ENCODE assay signal across 1 cellular context in genomic region chr7:128921866-128922440, GRCh38.
TF ChIP-seq lines count a peak whose summit lies in the region.

No MANE protein-coding gene starts in this region.

TF ChIP-seq in GM23338, 12 proteins besides CTCF, POLR2A, EP300 and RAD21 (continued from another document):
- TF ChIP-seq, protein P1, sequence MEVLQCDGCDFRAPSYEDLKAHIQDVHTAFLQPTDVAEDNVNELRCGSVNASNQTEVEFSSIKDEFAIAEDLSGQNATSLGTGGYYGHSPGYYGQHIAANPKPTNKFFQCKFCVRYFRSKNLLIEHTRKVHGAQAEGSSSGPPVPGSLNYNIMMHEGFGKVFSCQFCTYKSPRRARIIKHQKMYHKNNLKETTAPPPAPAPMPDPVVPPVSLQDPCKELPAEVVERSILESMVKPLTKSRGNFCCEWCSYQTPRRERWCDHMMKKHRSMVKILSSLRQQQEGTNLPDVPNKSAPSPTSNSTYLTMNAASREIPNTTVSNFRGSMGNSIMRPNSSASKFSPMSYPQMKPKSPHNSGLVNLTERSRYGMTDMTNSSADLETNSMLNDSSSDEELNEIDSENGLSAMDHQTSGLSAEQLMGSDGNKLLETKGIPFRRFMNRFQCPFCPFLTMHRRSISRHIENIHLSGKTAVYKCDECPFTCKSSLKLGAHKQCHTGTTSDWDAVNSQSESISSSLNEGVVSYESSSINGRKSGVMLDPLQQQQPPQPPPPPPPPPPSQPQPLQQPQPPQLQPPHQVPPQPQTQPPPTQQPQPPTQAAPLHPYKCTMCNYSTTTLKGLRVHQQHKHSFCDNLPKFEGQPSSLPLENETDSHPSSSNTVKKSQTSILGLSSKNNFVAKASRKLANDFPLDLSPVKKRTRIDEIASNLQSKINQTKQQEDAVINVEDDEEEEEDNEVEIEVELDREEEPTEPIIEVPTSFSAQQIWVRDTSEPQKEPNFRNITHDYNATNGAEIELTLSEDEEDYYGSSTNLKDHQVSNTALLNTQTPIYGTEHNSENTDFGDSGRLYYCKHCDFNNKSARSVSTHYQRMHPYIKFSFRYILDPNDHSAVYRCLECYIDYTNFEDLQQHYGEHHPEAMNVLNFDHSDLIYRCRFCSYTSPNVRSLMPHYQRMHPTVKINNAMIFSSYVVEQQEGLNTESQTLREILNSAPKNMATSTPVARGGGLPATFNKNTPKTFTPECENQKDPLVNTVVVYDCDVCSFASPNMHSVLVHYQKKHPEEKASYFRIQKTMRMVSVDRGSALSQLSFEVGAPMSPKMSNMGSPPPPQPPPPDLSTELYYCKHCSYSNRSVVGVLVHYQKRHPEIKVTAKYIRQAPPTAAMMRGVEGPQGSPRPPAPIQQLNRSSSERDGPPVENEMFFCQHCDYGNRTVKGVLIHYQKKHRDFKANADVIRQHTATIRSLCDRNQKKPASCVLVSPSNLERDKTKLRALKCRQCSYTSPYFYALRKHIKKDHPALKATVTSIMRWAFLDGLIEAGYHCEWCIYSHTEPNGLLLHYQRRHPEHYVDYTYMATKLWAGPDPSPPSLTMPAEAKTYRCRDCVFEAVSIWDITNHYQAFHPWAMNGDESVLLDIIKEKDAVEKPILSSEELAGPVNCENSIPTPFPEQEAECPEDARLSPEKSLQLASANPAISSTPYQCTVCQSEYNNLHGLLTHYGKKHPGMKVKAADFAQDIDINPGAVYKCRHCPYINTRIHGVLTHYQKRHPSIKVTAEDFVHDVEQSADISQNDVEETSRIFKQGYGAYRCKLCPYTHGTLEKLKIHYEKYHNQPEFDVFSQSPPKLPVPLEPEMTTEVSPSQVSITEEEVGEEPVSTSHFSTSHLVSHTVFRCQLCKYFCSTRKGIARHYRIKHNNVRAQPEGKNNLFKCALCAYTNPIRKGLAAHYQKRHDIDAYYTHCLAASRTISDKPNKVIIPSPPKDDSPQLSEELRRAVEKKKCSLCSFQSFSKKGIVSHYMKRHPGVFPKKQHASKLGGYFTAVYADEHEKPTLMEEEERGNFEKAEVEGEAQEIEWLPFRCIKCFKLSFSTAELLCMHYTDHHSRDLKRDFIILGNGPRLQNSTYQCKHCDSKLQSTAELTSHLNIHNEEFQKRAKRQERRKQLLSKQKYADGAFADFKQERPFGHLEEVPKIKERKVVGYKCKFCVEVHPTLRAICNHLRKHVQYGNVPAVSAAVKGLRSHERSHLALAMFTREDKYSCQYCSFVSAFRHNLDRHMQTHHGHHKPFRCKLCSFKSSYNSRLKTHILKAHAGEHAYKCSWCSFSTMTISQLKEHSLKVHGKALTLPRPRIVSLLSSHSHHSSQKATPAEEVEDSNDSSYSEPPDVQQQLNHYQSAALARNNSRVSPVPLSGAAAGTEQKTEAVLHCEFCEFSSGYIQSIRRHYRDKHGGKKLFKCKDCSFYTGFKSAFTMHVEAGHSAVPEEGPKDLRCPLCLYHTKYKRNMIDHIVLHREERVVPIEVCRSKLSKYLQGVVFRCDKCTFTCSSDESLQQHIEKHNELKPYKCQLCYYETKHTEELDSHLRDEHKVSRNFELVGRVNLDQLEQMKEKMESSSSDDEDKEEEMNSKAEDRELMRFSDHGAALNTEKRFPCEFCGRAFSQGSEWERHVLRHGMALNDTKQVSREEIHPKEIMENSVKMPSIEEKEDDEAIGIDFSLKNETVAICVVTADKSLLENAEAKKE (CRISPR knock-in tag; IDR thresholded peaks at IDR 0.05) = no peak
- no peak for TF ChIP-seq NANOG (IDR thresholded peaks at IDR 0.05; ENCODE audit: borderline replicate concordance)
- no peak for TF ChIP-seq ZNF331 (CRISPR knock-in tag; IDR thresholded peaks at IDR 0.05; ENCODE audit: low read depth)
- TF ChIP-seq POLR2AphosphoS5 (IDR thresholded peaks at IDR 0.05; ENCODE audit: low read depth) = no peak
- no peak for TF ChIP-seq JUNB (IDR thresholded peaks at IDR 0.05; ENCODE audit: unreplicated experiment)
- no peak for TF ChIP-seq EZH2 (IDR thresholded peaks at IDR 0.05; ENCODE audit: low read depth, unreplicated experiment)
- no peak for TF ChIP-seq CREB1 (CRISPR knock-in tag; IDR thresholded peaks at IDR 0.05; ENCODE audit: low read depth)
- no peak for TF ChIP-seq ZNF114 (CRISPR knock-in tag; IDR thresholded peaks at IDR 0.05)
- no peak for TF ChIP-seq REST (IDR thresholded peaks at IDR 0.05; ENCODE audit: unreplicated experiment)
